Comparison of ENCODE assay signal across 30 cellular contexts in the genomic region with DNA sequence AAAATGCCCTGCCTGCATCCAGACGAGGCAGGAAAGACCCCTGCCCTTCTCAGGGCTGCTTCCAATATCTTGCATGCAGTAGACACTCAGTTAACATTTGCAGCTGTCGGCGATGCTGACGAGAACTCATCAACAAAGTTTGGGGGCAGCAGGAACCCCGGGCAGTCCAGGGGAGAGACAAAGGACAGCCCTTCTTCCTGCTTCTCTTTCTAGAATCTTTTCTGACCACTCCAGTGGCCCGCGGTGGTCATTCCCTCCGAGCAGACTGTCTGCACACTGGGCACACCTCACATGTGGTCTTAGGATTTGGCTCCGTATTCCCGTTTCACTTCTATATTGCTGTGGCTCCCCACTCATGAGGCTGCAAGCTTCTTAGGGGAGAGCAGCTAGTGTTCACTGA. TPM values are rescaled to one million over a fixed set of nuclear protein-coding genes. Genes with fewer than 3 reads are reported as not detected.
"Had no signal": no experiment of that assay in that cellular context is flagged by ENCODE, and none has a peak within 500 bp of the region (broad histone marks: within the 10 kb centered on the region; RNA-seq: fewer than 3 reads in every experiment).

No MANE protein-coding gene starts in this region.

- H3K4me1 ChIP-seq: ascending aorta, body of pancreas had no signal

- H3K27me3 Mint-ChIP-seq: activated B cell treated with CpG ODN at 0.5 μM for 24 hours; activated CD4-positive, alpha-beta T cell treated with anti-CD3 and anti-CD28 coated beads, Interleukin-2, amount 10 ng/mL, durations not matched to agents 24 days and 14 days; activated naive CD4-positive, alpha-beta T cell treated with anti-CD3 and anti-CD28 coated beads, Interleukin-2, amount 50 U/mL, for 24 hours; activated naive CD8-positive, alpha-beta T cell treated with anti-CD3 and anti-CD28 coated beads, Interleukin-2, amount 50 U/mL, for 24 hours had no signal

- H3K9me3 Mint-ChIP-seq: activated B cell treated with CpG ODN at 0.5 μM for 24 hours; activated CD4-positive, alpha-beta T cell treated with anti-CD3 and anti-CD28 coated beads, Interleukin-2, amount 10 ng/mL, durations not matched to agents 24 days and 14 days; activated naive CD4-positive, alpha-beta T cell treated with anti-CD3 and anti-CD28 coated beads, Interleukin-2, amount 50 U/mL, for 24 hours; activated naive CD8-positive, alpha-beta T cell treated with anti-CD3 and anti-CD28 coated beads, Interleukin-2, amount 50 U/mL, for 24 hours had no signal

- ATAC-seq: activated naive CD8-positive, alpha-beta T cell treated with anti-CD3 and anti-CD28 coated beads, Interleukin-2, amount 50 U/mL, for 24 hours; body of pancreas had no signal

- H3K4me3 Mint-ChIP-seq: activated B cell treated with CpG ODN at 0.5 μM for 24 hours; activated CD4-positive, alpha-beta T cell treated with anti-CD3 and anti-CD28 coated beads, Interleukin-2, amount 10 ng/mL, durations not matched to agents 24 days and 14 days; activated naive CD4-positive, alpha-beta T cell treated with anti-CD3 and anti-CD28 coated beads, Interleukin-2, amount 50 U/mL, for 24 hours; activated naive CD8-positive, alpha-beta T cell treated with anti-CD3 and anti-CD28 coated beads, Interleukin-2, amount 50 U/mL, for 24 hours had no signal

- DNase-seq: activated B cell treated with CpG ODN at 0.5 μM for 24 hours; activated CD4-positive, alpha-beta T cell treated with anti-CD3 and anti-CD28 coated beads for 1 hour; activated CD4-positive, alpha-beta T cell treated with anti-CD3 and anti-CD28 coated beads, Interleukin-2, amount 10 ng/mL, durations not matched to agents 24 days and 14 days; activated CD4-positive, alpha-beta T cell treated with anti-CD3 and anti-CD28 coated beads, Interleukin-2, amount 50 U/mL, for 48 hours; activated effector memory CD4-positive, alpha-beta T cell treated with Interleukin-2 at 50 U/mL for 16 hours; activated naive CD4-positive, alpha-beta T cell; activated naive CD8-positive, alpha-beta T cell treated with anti-CD3 and anti-CD28 coated beads, Interleukin-2, amount 50 U/mL, for 24 hours; activated T-cell treated with anti-CD3 and anti-CD28 coated beads, Interleukin-2, amount 50 U/mL, for 1 hour; amniotic stem cell; body of pancreas; central memory CD4-positive, alpha-beta T cell; KG1; NCI-H1092; NCI-H1417; NCI-H1930; NCI-H2171 treated with DMSO at 0.1 percent for 48 hours; NCI-H226; NCI-H526; NCI-H774; SIG-M5; T-helper 2 cell; T1000 had no signal

- H3K9me3 ChIP-seq: ascending aorta, body of pancreas had no signal

- H3K27me3 ChIP-seq: body of pancreas had no signal

- H3K4me3 ChIP-seq: ascending aorta, body of pancreas had no signal

- H3K4me1 Mint-ChIP-seq: activated B cell treated with CpG ODN at 0.5 μM for 24 hours; activated CD4-positive, alpha-beta T cell treated with anti-CD3 and anti-CD28 coated beads, Interleukin-2, amount 10 ng/mL, durations not matched to agents 24 days and 14 days; activated naive CD4-positive, alpha-beta T cell treated with anti-CD3 and anti-CD28 coated beads, Interleukin-2, amount 50 U/mL, for 24 hours; activated naive CD8-positive, alpha-beta T cell treated with anti-CD3 and anti-CD28 coated beads, Interleukin-2, amount 50 U/mL, for 24 hours had no signal

- H3K36me3 Mint-ChIP-seq: activated naive CD4-positive, alpha-beta T cell treated with anti-CD3 and anti-CD28 coated beads, Interleukin-2, amount 50 U/mL, for 24 hours had no signal

- H3K36me3 ChIP-seq: ascending aorta had no signal

- H3K27ac ChIP-seq: ascending aorta, body of pancreas had no signal

- H3K27ac Mint-ChIP-seq: activated B cell treated with CpG ODN at 0.5 μM for 24 hours; activated CD4-positive, alpha-beta T cell treated with anti-CD3 and anti-CD28 coated beads, Interleukin-2, amount 10 ng/mL, durations not matched to agents 24 days and 14 days; activated naive CD4-positive, alpha-beta T cell treated with anti-CD3 and anti-CD28 coated beads, Interleukin-2, amount 50 U/mL, for 24 hours; activated naive CD8-positive, alpha-beta T cell treated with anti-CD3 and anti-CD28 coated beads, Interleukin-2, amount 50 U/mL, for 24 hours had no signal

RNA-seq across cellular contexts. Expression of a gene that starts 31.0 kb away (rescaled TPM):
- total RNA-seq: ascending aorta, bronchial epithelial cell, LHCN-M2, M059J, NCI-H460, OCI-LY7, RPMI7951 had no signal

RNA-seq across cellular contexts. Expression of a gene that starts 37.3 kb away (rescaled TPM):
- total RNA-seq: bronchial epithelial cell, LHCN-M2, M059J, NCI-H460, OCI-LY7, RPMI7951 had no signal
